ENCODE assay signal across 8 cellular contexts in genomic region chr1:230972855-230973271, GRCh38. TPM values are rescaled to one million over a fixed set of nuclear protein-coding genes. Genes with fewer than 3 reads are reported as not detected.
A peak's percentile ranks its signal among the peaks of the same experiment; 100 is the strongest.
DNase-seq lines count a peak whose midpoint lies in the region; ATAC-seq and TF ChIP-seq lines count a peak whose summit lies in the region.

No MANE protein-coding gene starts in this region.

- H3K4me1 ChIP-seq in Peyer's patch = peaks cover 0 to 21% (median 4%) of the 10 kb centered on the region in 4 donors

- no peak for TF ChIP-seq CTCF in Peyer's patch (IDR thresholded peaks at IDR 0.05)

- no peak overlapping the region for H3K4me3 ChIP-seq in Peyer's patch

- no peaks in the 10 kb centered on the region for H3K9me3 ChIP-seq in Peyer's patch

- peak overlapping the region in 1 of 4 donors; percentile 56 for H3K27ac ChIP-seq in Peyer's patch

- H3K27me3 ChIP-seq in Peyer's patch = no peaks in the 10 kb centered on the region

- DNase-seq in Peyer's patch = peak in 2 of 3 donors; percentile 58 to 77
- DNase-seq in activated naive CD4-positive, alpha-beta T cell treated with anti-CD3 and anti-CD28 coated beads, Interleukin-2, amount 50 U/mL, for 16 hours = peak; percentile 26
- peak; percentile 55 for DNase-seq in stimulated activated CD4-positive, alpha-beta T cell treated with anti-CD3 and anti-CD28 coated beads, Interleukin-4, amount 100 ng/mL, for 24 hours
- DNase-seq in DMS53 (lab: John Stamatoyannopoulos, UW) = no peak
- DNase-seq in amygdala (lab: John Stamatoyannopoulos, UW) = no peak
- DNase-seq in NCI-H1436 (lab: John Stamatoyannopoulos, UW) = no peak

- no peak for TF ChIP-seq POLR2A in Peyer's patch (IDR thresholded peaks at IDR 0.05)

- H3K36me3 ChIP-seq in Peyer's patch = no peaks in the 10 kb centered on the region

- ATAC-seq in GM18511 (IDR thresholded peaks at IDR 0.05; ENCODE audit: unreplicated experiment) (peak; percentile 84), HG02884 (IDR thresholded peaks at IDR 0.05; ENCODE audit: unreplicated experiment) (peak; percentile 80)

RNA-seq across cellular contexts. Expression of gene TTC13, which starts 5.8 kb away (rescaled TPM):
- total RNA-seq in Peyer's patch = 100 to 1,000 TPM in 1 of 4 donors, 10 to 100 TPM in 3; 17.3 to 106 (median 42.6) TPM

RNA-seq across cellular contexts. Expression of gene ARV1, which starts 6.0 kb away (rescaled TPM):
- total RNA-seq in Peyer's patch = 10 to 100 TPM; 13.2 to 28.9 (median 21.0) TPM

Comparison
In these comparisons a context has a peak if more than half of its experiments do, and no peak if none do; other contexts are left out.
1. DNase-seq: peak in Peyer's patch (2 of 3), activated naive CD4-positive, alpha-beta T cell treated with anti-CD3 and anti-CD28 coated beads, Interleukin-2, amount 50 U/mL, for 16 hours (single experiment) and stimulated activated CD4-positive, alpha-beta T cell treated with anti-CD3 and anti-CD28 coated beads, Interleukin-4, amount 100 ng/mL, for 24 hours (single experiment); none in DMS53 (single experiment), amygdala (0 of 56) and NCI-H1436 (single experiment).